ENCODE assay signal across 8 cellular contexts in the genomic region with DNA sequence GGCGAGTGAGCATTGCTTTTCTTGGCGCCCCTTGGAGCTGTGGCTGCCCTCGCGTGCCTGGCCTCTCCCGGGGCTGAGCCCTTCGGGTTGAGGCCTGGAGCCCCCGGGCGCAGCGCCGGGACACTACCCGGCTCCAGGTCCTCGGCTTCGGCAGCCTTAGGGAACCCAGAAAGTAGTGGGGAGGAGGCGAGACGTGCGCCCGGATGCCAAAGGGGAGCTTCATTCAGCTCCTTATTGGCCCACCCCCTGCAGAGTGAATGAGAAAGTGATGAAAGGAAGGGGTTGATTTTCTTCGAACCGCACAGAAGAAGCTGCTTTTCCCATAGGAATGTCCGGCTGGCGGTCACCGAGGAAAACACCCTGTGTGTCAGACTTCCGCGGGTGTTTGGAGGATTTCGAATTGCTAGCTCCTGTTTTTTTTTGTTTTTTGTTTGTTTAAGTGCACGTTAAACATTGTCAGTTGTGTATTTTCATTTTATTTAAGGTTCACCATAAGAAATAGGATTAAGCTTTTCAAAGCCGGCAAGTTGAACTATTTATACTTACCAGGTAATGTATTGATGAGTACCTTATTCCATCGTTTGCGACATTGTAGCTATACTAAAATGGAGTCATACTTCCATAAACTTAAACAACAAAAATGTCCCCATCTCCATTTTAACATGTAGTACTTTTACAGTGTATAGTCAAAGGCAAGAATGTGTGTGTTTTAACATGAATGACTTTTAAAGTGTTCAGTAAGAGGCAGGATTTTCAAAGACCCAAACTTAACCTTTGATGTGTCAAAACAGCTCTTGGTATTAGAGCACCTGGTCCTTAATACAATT. TPM values are rescaled to one million over a fixed set of nuclear protein-coding genes. Genes with fewer than 3 reads are reported as not detected.
DNase-seq lines count a peak whose midpoint lies in the region; ATAC-seq and TF ChIP-seq lines count a peak whose summit lies in the region.

No MANE protein-coding gene starts in this region.

- H3K36me3 ChIP-seq in PC-3 (ENCODE audit: low read depth, low read length), result peaks cover 30% of the 10 kb centered on the region

- H3K4me1 Mint-ChIP-seq in brain, result peaks cover 53% of the 10 kb centered on the region

- H3F3A ChIP-seq in PC-3 (ENCODE audit: low read length, unreplicated experiment), result peaks cover under 1% of the 10 kb centered on the region

- ATAC-seq in GM18858 (IDR thresholded peaks at IDR 0.05; ENCODE audit: unreplicated experiment), result peak; percentile 5
- ATAC-seq in HG03045 (IDR thresholded peaks at IDR 0.05; ENCODE audit: unreplicated experiment), result peak; percentile 15
- peak; percentile 27 for ATAC-seq in PC-3

- BruUV-seq in PC-3 (replicated peaks; lab: Mats Ljungman, UMichigan), result TSS peak; percentile 81

- peaks cover 70% of the 10 kb centered on the region for H3K79me2 ChIP-seq in PC-3 (ENCODE audit: low read length)

- POLR2A ChIA-PET in PC-3 (lab: Charles Lee; ENCODE audit: unreplicated experiment), result interaction anchor here (0.5 to 3.0 kb wide), 30 partner anchors 9 to 1477 kb away, joined by 3 to 73 read pairs (median 5); a partner anchor contains a TSS

- no peaks in the 10 kb centered on the region for H3K9me3 ChIP-seq in PC-3 (ENCODE audit: low read length)

- TF ChIP-seq CTCF in PC-3 (conservative IDR thresholded peaks at IDR 0.05; ENCODE audit: low read depth, low read length), result no peak
- TF ChIP-seq CTCF in brain (conservative IDR thresholded peaks at IDR 0.05), result no peak

- H3K9me2 ChIP-seq in PC-3 (replicated peaks; ENCODE audit: low read length), result no peaks in the 10 kb centered on the region

- peak overlapping the region; percentile 66 for H2AFZ ChIP-seq in PC-3 (ENCODE audit: low read length)

- H3K4me3 ChIP-seq in PC-3 (ENCODE audit: low read length), result peak overlapping the region; percentile 92

- peak overlapping the region; percentile 97 for H3K9ac ChIP-seq in PC-3 (ENCODE audit: low read length)

- H3K27ac ChIP-seq in PC-3 (ENCODE audit: low read length), result peak overlapping the region; percentile 95

- peak overlapping the region; percentile 99 for H3K4me2 ChIP-seq in PC-3 (ENCODE audit: low read length)

- H3K9me3 Mint-ChIP-seq in brain, result peaks cover 0 to 4% (median 0%) of the 10 kb centered on the region in 5 experiments

- CTCF ChIA-PET in PC-3 (lab: Charles Lee), result interaction anchor here (0.6 to 1.9 kb wide), 7 partner anchors 9 to 124 kb away, joined by 3 to 9 read pairs (median 4); no protein-coding TSS in a partner anchor

- peaks cover 14% of the 10 kb centered on the region for H3K27me3 Mint-ChIP-seq in brain

- no peaks in the 10 kb centered on the region for H3K27me3 ChIP-seq in PC-3 (ENCODE audit: low read length)

- H3K36me3 Mint-ChIP-seq in brain, result peaks cover 36% of the 10 kb centered on the region

- H3K4me3 Mint-ChIP-seq in brain, result peak overlapping the region; percentile 93 to 98 (median 94)

- peak overlapping the region; percentile 99 to 100 (median 100) for H3K27ac Mint-ChIP-seq in brain

- DNase-seq in Ammon's horn (ENCODE audit: low spot score), result peak; percentile 57
- DNase-seq in PC-3, result peak; percentile 63
- peak; percentile 73 for DNase-seq in iPS-NIHi11 (ENCODE audit: low spot score)
- DNase-seq in smooth muscle cell of the brain vasculature (ENCODE audit: low read depth, low spot score), result peak; percentile 29
- no peak for DNase-seq in GOT3 (lab: John Stamatoyannopoulos, UW)

- peaks cover 35% of the 10 kb centered on the region for H4K20me1 ChIP-seq in PC-3 (ENCODE audit: low read length)

- H3K4me1 ChIP-seq in PC-3 (ENCODE audit: insufficient read depth, low read length), result peaks cover 42% of the 10 kb centered on the region

- intact Hi-C loops in PC-3 (cut with micrococcal nuclease), result loop anchor here (1.0 to 2.0 kb wide), 3 partner anchors 49 to 121 kb away; a partner anchor contains a TSS

RNA-seq across cellular contexts. Expression of a gene that starts 0.9 kb away (rescaled TPM):
- total RNA-seq in PC-3 (2014; rRNA removed), result 999 and 1,007 TPM in 2 replicates
- polyA plus RNA-seq in brain (ENCODE audit: insufficient read depth, low read depth, low replicate concordance), result 338 TPM

RNA-seq across cellular contexts. Expression of a gene that starts 48.3 kb away (rescaled TPM):
- 19.5 and 21.0 TPM in 2 replicates for total RNA-seq in PC-3 (2014; rRNA removed)
- polyA plus RNA-seq in brain (ENCODE audit: insufficient read depth, low read depth, low replicate concordance), result 11.6 TPM

RNA-seq across cellular contexts. Expression of a gene that starts 58.5 kb away (rescaled TPM):
- total RNA-seq in PC-3 (2014; rRNA removed), result 20.0 and 21.9 TPM in 2 replicates
- 10.9 TPM for polyA plus RNA-seq in brain (ENCODE audit: insufficient read depth, low read depth, low replicate concordance)
